Comparison of ENCODE assay signal across 1 cellular context in genomic region chr7:40805361-40805760, GRCh38.
TF ChIP-seq lines count a peak whose summit lies in the region.

No MANE protein-coding gene starts in this region.

TF ChIP-seq in SK-N-SH treated with all-trans-retinoic acid at 6 μM for 48 hours, 23 proteins besides CTCF, POLR2A, EP300 and RAD21 (continued from another document):
- no peak for TF ChIP-seq CSRNP3 (CRISPR knock-in tag; IDR thresholded peaks at IDR 0.05)
- no peak for TF ChIP-seq BACH2 (CRISPR knock-in tag; IDR thresholded peaks at IDR 0.05; ENCODE audit: borderline replicate concordance)
- no peak for TF ChIP-seq ZFP30 (CRISPR knock-in tag; IDR thresholded peaks at IDR 0.05)
- TF ChIP-seq TCF4 (CRISPR knock-in tag; IDR thresholded peaks at IDR 0.05; ENCODE audit: borderline replicate concordance) = no peak
